24 cellular contexts compared by ENCODE assay signal in genomic region chr17:75207760-75208159, GRCh38. TPM values are rescaled to one million over a fixed set of nuclear protein-coding genes. Genes with fewer than 3 reads are reported as not detected.
A peak's percentile ranks its signal among the peaks of the same experiment; 100 is the strongest.
DNase-seq lines count a peak whose midpoint lies in the region; ATAC-seq lines count a peak whose summit lies in the region.
"Had no signal": no experiment of that assay in that cellular context is flagged by ENCODE, and none has a peak within 500 bp of the region (broad histone marks: within the 10 kb centered on the region; RNA-seq: fewer than 3 reads in every experiment).

No MANE protein-coding gene starts in this region.

- H3K9me3 Mint-ChIP-seq in activated CD4-positive, alpha-beta T cell treated with anti-CD3 and anti-CD28 coated beads, Interleukin-2, amount 10 ng/mL, durations not matched to agents 24 days and 14 days = no peaks in the 10 kb centered on the region
- no peaks in the 10 kb centered on the region for H3K9me3 Mint-ChIP-seq in CD8-positive, alpha-beta memory T cell
- no peaks in the 10 kb centered on the region for H3K9me3 Mint-ChIP-seq in activated T-helper 17 cell treated with anti-CD3 and anti-CD28 coated beads, Interleukin-2, amount 50 U/mL, for 72 hours
- peaks cover 0 to 2% (median 0%) of the 10 kb centered on the region in 11 donors for H3K9me3 Mint-ChIP-seq in naive thymus-derived CD4-positive, alpha-beta T cell
- H3K9me3 Mint-ChIP-seq: CD14-positive monocyte had no signal

- no peaks in the 10 kb centered on the region for H3K27me3 ChIP-seq in CD8-positive, alpha-beta memory T cell (ENCODE audit: insufficient read depth, low read length, poor library complexity, severe bottlenecking)
- no peaks in the 10 kb centered on the region for H3K27me3 ChIP-seq in naive thymus-derived CD4-positive, alpha-beta T cell (ENCODE audit: control insufficient read depth in 2 of 2, insufficient read depth in 2 of 2, low read length in 2 of 2)
- H3K27me3 ChIP-seq: cardiac muscle cell, foreskin keratinocyte, neutrophil, uterus had no signal

- H3K36me3 ChIP-seq in CD8-positive, alpha-beta memory T cell (ENCODE audit: insufficient read depth, low read length) = peaks cover 10% of the 10 kb centered on the region
- peaks cover 8 to 51% (median 8%) of the 10 kb centered on the region in 3 experiments for H3K36me3 ChIP-seq in naive thymus-derived CD4-positive, alpha-beta T cell (ENCODE audit: control insufficient read depth in 2 of 3, insufficient read depth in 3 of 3, low read length in 3 of 3)
- H3K36me3 ChIP-seq: uterus had no signal

- CTCF ChIA-PET in CD8-positive, alpha-beta memory T cell (lab: Charles Lee) = interaction anchor here (0.9 kb wide), 2 partner anchors 33 to 96 kb away, joined by 3 read pairs; no protein-coding TSS in a partner anchor
- CTCF ChIA-PET in naive thymus-derived CD4-positive, alpha-beta T cell (lab: Charles Lee) = interaction anchor here (1.4 kb wide), 1 partner anchor 246 kb away, joined by 4 read pairs; no protein-coding TSS in a partner anchor

- no peak for ATAC-seq in activated T-helper 17 cell treated with anti-CD3 and anti-CD28 coated beads, Interleukin-2, amount 50 U/mL, for 72 hours (replicated peaks)
- no peak for ATAC-seq in naive thymus-derived CD4-positive, alpha-beta T cell
- ATAC-seq in GM18858 (IDR thresholded peaks at IDR 0.05; ENCODE audit: unreplicated experiment) = no peak
- no peak for ATAC-seq in HG03469 (IDR thresholded peaks at IDR 0.05; ENCODE audit: unreplicated experiment)
- ATAC-seq: foreskin keratinocyte, Panc1 had no signal

- H3K4me3 Mint-ChIP-seq in activated CD4-positive, alpha-beta T cell treated with anti-CD3 and anti-CD28 coated beads, Interleukin-2, amount 10 ng/mL, durations not matched to agents 24 days and 14 days = peak overlapping the region; percentile 57
- H3K4me3 Mint-ChIP-seq in CD8-positive, alpha-beta memory T cell = peak overlapping the region in 5 of 7 donors; percentile 18 to 69 (median 48)
- peak overlapping the region; percentile 98 for H3K4me3 Mint-ChIP-seq in activated T-helper 17 cell treated with anti-CD3 and anti-CD28 coated beads, Interleukin-2, amount 50 U/mL, for 72 hours
- peak overlapping the region in 9 of 10 donors; percentile 23 to 94 (median 54) for H3K4me3 Mint-ChIP-seq in naive thymus-derived CD4-positive, alpha-beta T cell
- H3K4me3 Mint-ChIP-seq: CD14-positive monocyte had no signal

- POLR2A ChIA-PET in CD8-positive, alpha-beta memory T cell (lab: Charles Lee) = interaction anchor here (0.8 kb wide), 1 partner anchor 199 kb away, joined by 3 read pairs; no protein-coding TSS in a partner anchor
- POLR2A ChIA-PET in naive thymus-derived CD4-positive, alpha-beta T cell (lab: Charles Lee) = interaction anchor here (0.6 to 2.3 kb wide), 2 partner anchors 24 to 96 kb away, joined by 3 to 14 read pairs; partner anchors contain the start of gene SUMO2

- intact Hi-C loops in activated CD4-positive, alpha-beta T cell treated with anti-CD3 and anti-CD28 coated beads, Interleukin-2, amount 10 ng/mL, durations not matched to agents 24 days and 14 days (cut with micrococcal nuclease) = loop anchor here (5.0 kb wide), 1 partner anchor 140 kb away; no protein-coding TSS in a partner anchor
- intact Hi-C loops in naive thymus-derived CD4-positive, alpha-beta T cell (cut with micrococcal nuclease) = no loop called here

- peaks cover 8% of the 10 kb centered on the region for H3K4me1 ChIP-seq in CD8-positive, alpha-beta memory T cell (ENCODE audit: insufficient read depth, low read length)
- H3K4me1 ChIP-seq in naive thymus-derived CD4-positive, alpha-beta T cell (ENCODE audit: control insufficient read depth in 2 of 2, insufficient read depth in 2 of 2, low read length in 2 of 2) = peaks cover 0 to 5% of the 10 kb centered on the region in 2 donors
- H3K4me1 ChIP-seq: foreskin keratinocyte, uterus had no signal

- no peaks in the 10 kb centered on the region for H3K27me3 Mint-ChIP-seq in activated CD4-positive, alpha-beta T cell treated with anti-CD3 and anti-CD28 coated beads, Interleukin-2, amount 10 ng/mL, durations not matched to agents 24 days and 14 days
- no peaks in the 10 kb centered on the region for H3K27me3 Mint-ChIP-seq in CD8-positive, alpha-beta memory T cell
- no peaks in the 10 kb centered on the region for H3K27me3 Mint-ChIP-seq in activated T-helper 17 cell treated with anti-CD3 and anti-CD28 coated beads, Interleukin-2, amount 50 U/mL, for 72 hours
- no peaks in the 10 kb centered on the region for H3K27me3 Mint-ChIP-seq in naive thymus-derived CD4-positive, alpha-beta T cell

- peaks cover 9% of the 10 kb centered on the region for H3K4me1 Mint-ChIP-seq in activated CD4-positive, alpha-beta T cell treated with anti-CD3 and anti-CD28 coated beads, Interleukin-2, amount 10 ng/mL, durations not matched to agents 24 days and 14 days
- H3K4me1 Mint-ChIP-seq in CD8-positive, alpha-beta memory T cell = peaks cover 26 to 39% (median 34%) of the 10 kb centered on the region in 3 donors
- peaks cover 9% of the 10 kb centered on the region for H3K4me1 Mint-ChIP-seq in activated T-helper 17 cell treated with anti-CD3 and anti-CD28 coated beads, Interleukin-2, amount 50 U/mL, for 72 hours
- H3K4me1 Mint-ChIP-seq in naive thymus-derived CD4-positive, alpha-beta T cell = peaks cover 10 to 41% (median 20%) of the 10 kb centered on the region in 7 donors

- peaks cover 24% of the 10 kb centered on the region for H3K36me3 Mint-ChIP-seq in activated CD4-positive, alpha-beta T cell treated with anti-CD3 and anti-CD28 coated beads, Interleukin-2, amount 10 ng/mL, durations not matched to agents 24 days and 14 days (ENCODE audit: low read depth)
- peaks cover 4 to 43% (median 7%) of the 10 kb centered on the region in 3 donors for H3K36me3 Mint-ChIP-seq in CD8-positive, alpha-beta memory T cell
- peaks cover 64% of the 10 kb centered on the region for H3K36me3 Mint-ChIP-seq in activated T-helper 17 cell treated with anti-CD3 and anti-CD28 coated beads, Interleukin-2, amount 50 U/mL, for 72 hours (ENCODE audit: low read depth)
- peaks cover 5 to 18% (median 10%) of the 10 kb centered on the region in 5 donors for H3K36me3 Mint-ChIP-seq in naive thymus-derived CD4-positive, alpha-beta T cell

- H3K4me3 ChIP-seq in CD8-positive, alpha-beta memory T cell (ENCODE audit: low read length) = no peak overlapping the region
- H3K4me3 ChIP-seq in naive thymus-derived CD4-positive, alpha-beta T cell (ENCODE audit: low read length) = no peak overlapping the region
- H3K4me3 ChIP-seq: cardiac muscle cell, uterus had no signal

- no peak overlapping the region for H3K27ac Mint-ChIP-seq in activated CD4-positive, alpha-beta T cell treated with anti-CD3 and anti-CD28 coated beads, Interleukin-2, amount 10 ng/mL, durations not matched to agents 24 days and 14 days
- H3K27ac Mint-ChIP-seq in CD8-positive, alpha-beta memory T cell = peak overlapping the region in 2 of 8 donors; percentile 71 to 88
- no peak overlapping the region for H3K27ac Mint-ChIP-seq in activated T-helper 17 cell treated with anti-CD3 and anti-CD28 coated beads, Interleukin-2, amount 50 U/mL, for 72 hours
- H3K27ac Mint-ChIP-seq in naive thymus-derived CD4-positive, alpha-beta T cell = peak overlapping the region in 4 of 9 donors; percentile 5 to 63 (median 20)
- H3K27ac Mint-ChIP-seq: CD14-positive monocyte had no signal

- H3K9me3 ChIP-seq in CD8-positive, alpha-beta memory T cell (ENCODE audit: low read length) = no peaks in the 10 kb centered on the region
- no peaks in the 10 kb centered on the region for H3K9me3 ChIP-seq in naive thymus-derived CD4-positive, alpha-beta T cell (ENCODE audit: control insufficient read depth in 2 of 3, low read length in 3 of 3)
- H3K9me3 ChIP-seq: neutrophil, uterus had no signal

- no peak overlapping the region for H3K27ac ChIP-seq in CD8-positive, alpha-beta memory T cell (ENCODE audit: low read depth, low read length)
- H3K27ac ChIP-seq in naive thymus-derived CD4-positive, alpha-beta T cell (ENCODE audit: low read depth, low read length) = no peak overlapping the region
- H3K27ac ChIP-seq: cardiac muscle cell, foreskin keratinocyte, neutrophil, uterus had no signal

- DNase-seq in activated CD4-positive, alpha-beta T cell treated with anti-CD3 and anti-CD28 coated beads, Interleukin-2, amount 10 ng/mL, durations not matched to agents 24 days and 14 days = no peak
- DNase-seq in activated CD4-positive, alpha-beta T cell treated with anti-CD3 and anti-CD28 coated beads, Interleukin-2, amount 50 U/mL, for 48 hours = no peak
- DNase-seq in CD8-positive, alpha-beta memory T cell = no peak
- DNase-seq in naive thymus-derived CD4-positive, alpha-beta T cell = no peak
- DNase-seq in NCI-H774 (lab: John Stamatoyannopoulos, UW) = no peak
- DNase-seq: activated CD4-positive, alpha-beta T cell treated with anti-CD3 and anti-CD28 coated beads for 4 hours; activated T-cell treated with anti-CD3 and anti-CD28 coated beads, Interleukin-2, amount 50 U/mL, for 1 hour; amniotic stem cell; dermis blood vessel endothelial cell; DMS53; foreskin keratinocyte; KBM-7; NCI-H1930; NCI-H345; stimulated activated CD4-positive, alpha-beta T cell treated with anti-CD3 and anti-CD28 coated beads, Interleukin-4, amount 100 ng/mL, for 4 hours; substantia nigra; uterus had no signal

RNA-seq across cellular contexts. Expression of gene NUP85, which starts 2.3 kb away (rescaled TPM):
- total RNA-seq in activated CD4-positive, alpha-beta T cell treated with anti-CD3 and anti-CD28 coated beads, Interleukin-2, amount 10 ng/mL, durations not matched to agents 24 days and 14 days = 125 and 136 TPM in 2 replicates
- total RNA-seq in CD8-positive, alpha-beta memory T cell = 100 to 1,000 TPM; 147 to 152 TPM
- polyA plus RNA-seq in CD8-positive, alpha-beta memory T cell = 39.0 TPM
- 100 to 1,000 TPM; 143 to 161 TPM for total RNA-seq in activated T-helper 17 cell treated with anti-CD3 and anti-CD28 coated beads, Interleukin-2, amount 50 U/mL, for 72 hours
- 100 to 1,000 TPM in 2 of 5 experiments, 10 to 100 TPM in 3; 96.3 to 143 (median 99.2) TPM for total RNA-seq in naive thymus-derived CD4-positive, alpha-beta T cell
- 10 to 100 TPM; 21.0 to 57.3 TPM for polyA plus RNA-seq in naive thymus-derived CD4-positive, alpha-beta T cell

RNA-seq across cellular contexts. Expression of gene SUMO2, which starts 25.0 kb away (rescaled TPM):
- 658 and 659 TPM in 2 replicates for total RNA-seq in activated CD4-positive, alpha-beta T cell treated with anti-CD3 and anti-CD28 coated beads, Interleukin-2, amount 10 ng/mL, durations not matched to agents 24 days and 14 days
- total RNA-seq in CD8-positive, alpha-beta memory T cell = 100 to 1,000 TPM; 653 to 687 TPM
- polyA plus RNA-seq in CD8-positive, alpha-beta memory T cell = 405 TPM
- total RNA-seq in activated T-helper 17 cell treated with anti-CD3 and anti-CD28 coated beads, Interleukin-2, amount 50 U/mL, for 72 hours = 100 to 1,000 TPM; 416 to 512 TPM
- total RNA-seq in naive thymus-derived CD4-positive, alpha-beta T cell = 100 to 1,000 TPM; 201 to 494 (median 247) TPM
- polyA plus RNA-seq in naive thymus-derived CD4-positive, alpha-beta T cell = 100 to 1,000 TPM; 173 to 357 TPM

RNA-seq across cellular contexts. Expression of gene JPT1, which starts 53.4 kb away (rescaled TPM):
- total RNA-seq in activated CD4-positive, alpha-beta T cell treated with anti-CD3 and anti-CD28 coated beads, Interleukin-2, amount 10 ng/mL, durations not matched to agents 24 days and 14 days = 271 and 292 TPM in 2 replicates
- total RNA-seq in CD8-positive, alpha-beta memory T cell = 100 to 1,000 TPM; 189 to 200 TPM
- polyA plus RNA-seq in CD8-positive, alpha-beta memory T cell = 123 TPM
- 100 to 1,000 TPM; 191 to 343 TPM for total RNA-seq in activated T-helper 17 cell treated with anti-CD3 and anti-CD28 coated beads, Interleukin-2, amount 50 U/mL, for 72 hours
- 100 to 1,000 TPM in 1 of 5 experiments, 10 to 100 TPM in 4; 12.3 to 227 (median 29.3) TPM for total RNA-seq in naive thymus-derived CD4-positive, alpha-beta T cell
- 10 to 100 TPM; 70.0 to 72.3 TPM for polyA plus RNA-seq in naive thymus-derived CD4-positive, alpha-beta T cell

RNA-seq across cellular contexts. Expression of gene GGA3, which starts 53.6 kb away (rescaled TPM):
- total RNA-seq in activated CD4-positive, alpha-beta T cell treated with anti-CD3 and anti-CD28 coated beads, Interleukin-2, amount 10 ng/mL, durations not matched to agents 24 days and 14 days = 84.2 and 86.9 TPM in 2 replicates
- 10 to 100 TPM; 73.2 to 75.1 TPM for total RNA-seq in CD8-positive, alpha-beta memory T cell
- 17.6 TPM for polyA plus RNA-seq in CD8-positive, alpha-beta memory T cell
- 10 to 100 TPM; 63.2 to 71.9 TPM for total RNA-seq in activated T-helper 17 cell treated with anti-CD3 and anti-CD28 coated beads, Interleukin-2, amount 50 U/mL, for 72 hours
- 100 to 1,000 TPM in 2 of 5 experiments, 10 to 100 TPM in 3; 79.6 to 128 (median 87.4) TPM for total RNA-seq in naive thymus-derived CD4-positive, alpha-beta T cell
- polyA plus RNA-seq in naive thymus-derived CD4-positive, alpha-beta T cell = 10 to 100 TPM; 13.2 to 27.4 TPM

RNA-seq across cellular contexts. Expression of gene MRPS7, which starts 53.9 kb away (rescaled TPM):
- total RNA-seq in activated CD4-positive, alpha-beta T cell treated with anti-CD3 and anti-CD28 coated beads, Interleukin-2, amount 10 ng/mL, durations not matched to agents 24 days and 14 days = 121 and 127 TPM in 2 replicates
- total RNA-seq in CD8-positive, alpha-beta memory T cell = 100 to 1,000 TPM; 101 to 102 TPM
- polyA plus RNA-seq in CD8-positive, alpha-beta memory T cell = 123 TPM
- 10 to 100 TPM; 53.6 to 83.2 TPM for total RNA-seq in activated T-helper 17 cell treated with anti-CD3 and anti-CD28 coated beads, Interleukin-2, amount 50 U/mL, for 72 hours
- 10 to 100 TPM; 29.2 to 70.1 (median 34.4) TPM for total RNA-seq in naive thymus-derived CD4-positive, alpha-beta T cell
- 100 to 1,000 TPM; 129 to 135 TPM for polyA plus RNA-seq in naive thymus-derived CD4-positive, alpha-beta T cell

Comparison
In these comparisons a context has a peak if more than half of its experiments do, and no peak if none do; other contexts are left out.
1. H3K4me3 Mint-ChIP-seq: peak in every context shown above with its lines; median percentile 98 in activated T-helper 17 cell treated with anti-CD3 and anti-CD28 coated beads, Interleukin-2, amount 50 U/mL, for 72 hours; 57 in activated CD4-positive, alpha-beta T cell treated with anti-CD3 and anti-CD28 coated beads, Interleukin-2, amount 10 ng/mL, durations not matched to agents 24 days and 14 days; 54 in naive thymus-derived CD4-positive, alpha-beta T cell; 48 in CD8-positive, alpha-beta memory T cell.